In genomic region chr19:45468159-45468651, GRCh38 we compare ENCODE assay signal across 8 cellular contexts. TPM values are rescaled to one million over a fixed set of nuclear protein-coding genes. Genes with fewer than 3 reads are reported as not detected.
DNase-seq lines count a peak whose midpoint lies in the region; ATAC-seq and TF ChIP-seq lines count a peak whose summit lies in the region.

No MANE protein-coding gene starts in this region.

- DNase-seq in AG10803 (ENCODE audit: low read depth) = peak; percentile 24
- DNase-seq in activated CD4-positive, alpha-beta memory T cell treated with anti-CD3 and anti-CD28 coated beads for 36 hours = peak; percentile 62
- no peak for DNase-seq in esophagus muscularis mucosa (ENCODE audit: extremely low spot score)
- no peak for DNase-seq in trophoblast cell
- no peak for DNase-seq in kidney tubule cell (ENCODE audit: low spot score)
- no peak for DNase-seq in hippocampal formation (lab: John Stamatoyannopoulos, UW)

- H3K4me3 ChIP-seq in AG10803 (ENCODE audit: low read length) (peak overlapping the region; percentile 99), esophagus muscularis mucosa (peak overlapping the region; percentile 62 to 75 (median 70)), trophoblast cell (ENCODE audit: low read depth, low read length) (peak overlapping the region; percentile 75)

- H3K14ac ChIP-seq in trophoblast cell (ENCODE audit: low read length) = no peak overlapping the region

- peak overlapping the region; percentile 87 for H3K4me3 Mint-ChIP-seq in activated CD4-positive, alpha-beta memory T cell treated with anti-CD3 and anti-CD28 coated beads for 36 hours

- H3K27me3 ChIP-seq in esophagus muscularis mucosa (peaks cover 0 to 5% (median 0%) of the 10 kb centered on the region in 4 donors), trophoblast cell (ENCODE audit: insufficient read depth, low read length) (no peaks in the 10 kb centered on the region)

- peaks cover 33% of the 10 kb centered on the region for H3K4me1 Mint-ChIP-seq in activated CD4-positive, alpha-beta memory T cell treated with anti-CD3 and anti-CD28 coated beads for 36 hours (ENCODE audit: low read depth)

- peak; percentile 13; the same call in 1 of the 2 replicates for TF ChIP-seq CTCF in AG10803 (conservative IDR thresholded peaks at IDR 0.05; ENCODE audit: low read length)
- peak in 1 of 3 experiments; percentile 10 for TF ChIP-seq CTCF in esophagus muscularis mucosa (IDR thresholded peaks at IDR 0.05)

- H4K91ac ChIP-seq in trophoblast cell (ENCODE audit: low read depth, low read length) = no peak overlapping the region

- H3K36me3 ChIP-seq in esophagus muscularis mucosa = no peaks in the 10 kb centered on the region
- H3K36me3 ChIP-seq in trophoblast cell (ENCODE audit: control insufficient read depth in 1 of 2, insufficient read depth in 2 of 2, low read length in 2 of 2) = peaks cover 14 to 18% of the 10 kb centered on the region in 2 experiments

- ATAC-seq in HG02970 (IDR thresholded peaks at IDR 0.05; ENCODE audit: low FRiP score, unreplicated experiment) (peak; percentile 18), HG03469 (IDR thresholded peaks at IDR 0.05; ENCODE audit: unreplicated experiment) (no peak)

- H3K9me3 ChIP-seq in esophagus muscularis mucosa (no peaks in the 10 kb centered on the region), trophoblast cell (ENCODE audit: insufficient read depth, low read depth, low read length) (peaks cover 4% of the 10 kb centered on the region)

- no peak overlapping the region for H3K23ac ChIP-seq in trophoblast cell (ENCODE audit: low read length)

- intact Hi-C loops in activated CD4-positive, alpha-beta memory T cell treated with anti-CD3 and anti-CD28 coated beads for 36 hours (cut with micrococcal nuclease) = no loop called here
- intact Hi-C loops in esophagus muscularis mucosa (cut with DNase I) = no loop called here

- H3K27me3 Mint-ChIP-seq in activated CD4-positive, alpha-beta memory T cell treated with anti-CD3 and anti-CD28 coated beads for 36 hours = peaks cover 1% of the 10 kb centered on the region

- no peak overlapping the region for H2AK5ac ChIP-seq in trophoblast cell (ENCODE audit: low read length)

- peak overlapping the region; percentile 84 for H3K27ac Mint-ChIP-seq in activated CD4-positive, alpha-beta memory T cell treated with anti-CD3 and anti-CD28 coated beads for 36 hours

- WGBS in esophagus muscularis mucosa = under 1% methylated on average over 13 of the region's 31 CpGs
- no CpG with 5 or more reads among the region's 31 CpGs for WGBS in trophoblast cell (ENCODE audit: extremely low coverage, insufficient coverage, insufficient read length)

- TF ChIP-seq POLR2A in esophagus muscularis mucosa (IDR thresholded peaks at IDR 0.05; ENCODE audit: low read depth) = no peak

- H3K4ac ChIP-seq in trophoblast cell (ENCODE audit: low read depth, low read length) = no peak overlapping the region

- H4K8ac ChIP-seq in trophoblast cell (ENCODE audit: low read depth, low read length) = no peak overlapping the region

- H3K18ac ChIP-seq in trophoblast cell (ENCODE audit: low read length) = peak overlapping the region; percentile 30

- peak overlapping the region; percentile 35 for H3K9ac ChIP-seq in trophoblast cell (ENCODE audit: low read length)

- H2BK12ac ChIP-seq in trophoblast cell (ENCODE audit: low read length) = no peak overlapping the region

- CTCF ChIA-PET in activated CD4-positive, alpha-beta memory T cell treated with anti-CD3 and anti-CD28 coated beads for 36 hours (lab: Charles Lee) = interaction anchor here (0.5 to 5.0 kb wide), 11 partner anchors 10 to 248 kb away, joined by 3 to 89 read pairs (median 3); no protein-coding TSS in a partner anchor

- no peak overlapping the region for H2BK5ac ChIP-seq in trophoblast cell (ENCODE audit: low read depth, low read length, poor library complexity)

- no peak overlapping the region for H4K12ac ChIP-seq in trophoblast cell (ENCODE audit: low read depth, low read length)

- TF ChIP-seq EP300 in esophagus muscularis mucosa (IDR thresholded peaks at IDR 0.05) = no peak

- H3K4me1 ChIP-seq in esophagus muscularis mucosa (peaks cover 34 to 37% (median 35%) of the 10 kb centered on the region in 4 donors), trophoblast cell (ENCODE audit: control insufficient read depth in 1 of 2, insufficient read depth in 2 of 2, low read length in 2 of 2) (peaks cover 11 to 14% of the 10 kb centered on the region in 2 experiments)

- POLR2A ChIA-PET in activated CD4-positive, alpha-beta memory T cell treated with anti-CD3 and anti-CD28 coated beads for 36 hours (lab: Charles Lee) = interaction anchor here (1.0 to 4.0 kb wide), 11 partner anchors 10 to 174 kb away, joined by 3 to 44 read pairs (median 7); partner anchors contain the start of genes ERCC1, OPA3, PPP1R13L and VASP

- H3K27ac ChIP-seq in esophagus muscularis mucosa (replicated peaks in 1 of 4) (peak overlapping the region; percentile 90 to 97 (median 94)), trophoblast cell (ENCODE audit: low read depth, low read length) (no peak overlapping the region)

- H2AFZ ChIP-seq in trophoblast cell (ENCODE audit: insufficient read depth, low read length, poor library complexity) = peak overlapping the region; percentile 33

- peaks cover 2% of the 10 kb centered on the region for H3K79me2 ChIP-seq in trophoblast cell (ENCODE audit: control insufficient read depth, insufficient read depth, low read length, poor library complexity)

- H3K36me3 Mint-ChIP-seq in activated CD4-positive, alpha-beta memory T cell treated with anti-CD3 and anti-CD28 coated beads for 36 hours = peaks cover 8% of the 10 kb centered on the region

- no peak overlapping the region for H2BK120ac ChIP-seq in trophoblast cell (ENCODE audit: insufficient read depth, low read length, poor library complexity)

- H3K4me2 ChIP-seq in trophoblast cell (ENCODE audit: low read length) = peak overlapping the region; percentile 98

- no peaks in the 10 kb centered on the region for H3K9me3 Mint-ChIP-seq in activated CD4-positive, alpha-beta memory T cell treated with anti-CD3 and anti-CD28 coated beads for 36 hours

- peaks cover 9% of the 10 kb centered on the region for H3K79me1 ChIP-seq in trophoblast cell (ENCODE audit: low read length)

RNA-seq across cellular contexts. Expression of gene FOSB, which starts 0.4 kb away (rescaled TPM):
- total RNA-seq in activated CD4-positive, alpha-beta memory T cell treated with anti-CD3 and anti-CD28 coated beads for 36 hours = 1 to 10 TPM; 3.7 to 5.9 TPM
- total RNA-seq in esophagus muscularis mucosa = 10 to 100 TPM in 2 of 4 donors, 1 to 10 TPM in 2; 2.2 to 25.2 (median 6.9) TPM
- 37.2 and 40.1 TPM in 2 replicates for polyA plus RNA-seq in trophoblast cell (2013)

RNA-seq across cellular contexts. Expression of gene RTN2, which starts 28.6 kb away (rescaled TPM):
- total RNA-seq in activated CD4-positive, alpha-beta memory T cell treated with anti-CD3 and anti-CD28 coated beads for 36 hours = 1 to 10 TPM; 1.5 to 2.2 TPM
- total RNA-seq in esophagus muscularis mucosa = 10 to 100 TPM in 3 of 4 donors, 1 to 10 TPM in 1; 7.0 to 23.6 (median 17.2) TPM
- polyA plus RNA-seq in trophoblast cell (2013) = 68.7 and 72.2 TPM in 2 replicates

RNA-seq across cellular contexts. Expression of gene PPM1N, which starts 30.0 kb away (rescaled TPM):
- 1 to 10 TPM; 3.5 to 3.6 TPM for total RNA-seq in activated CD4-positive, alpha-beta memory T cell treated with anti-CD3 and anti-CD28 coated beads for 36 hours
- total RNA-seq in esophagus muscularis mucosa = 1 to 10 TPM; 1.6 to 3.8 (median 3.0) TPM
- polyA plus RNA-seq in trophoblast cell (2013) = 32.0 and 34.1 TPM in 2 replicates

RNA-seq across cellular contexts. Expression of gene VASP, which starts 39.1 kb away (rescaled TPM):
- total RNA-seq in activated CD4-positive, alpha-beta memory T cell treated with anti-CD3 and anti-CD28 coated beads for 36 hours = 100 to 1,000 TPM; 167 to 174 TPM
- 100 to 1,000 TPM; 172 to 321 (median 210) TPM for total RNA-seq in esophagus muscularis mucosa
- 229 and 249 TPM in 2 replicates for polyA plus RNA-seq in trophoblast cell (2013)

RNA-seq across cellular contexts. Expression of gene ERCC1, which starts 44.5 kb away (rescaled TPM):
- 10 to 100 TPM; 59.4 to 59.7 TPM for total RNA-seq in activated CD4-positive, alpha-beta memory T cell treated with anti-CD3 and anti-CD28 coated beads for 36 hours
- 100 to 1,000 TPM in 1 of 4 donors, 10 to 100 TPM in 3; 62.8 to 102 (median 69.3) TPM for total RNA-seq in esophagus muscularis mucosa
- 56.9 and 58.5 TPM in 2 replicates for polyA plus RNA-seq in trophoblast cell (2013)

Comparison
In these comparisons a context has a peak if more than half of its experiments do, and no peak if none do; other contexts are left out.
1. DNase-seq: peak in AG10803 (single experiment) and activated CD4-positive, alpha-beta memory T cell treated with anti-CD3 and anti-CD28 coated beads for 36 hours (single experiment); none in esophagus muscularis mucosa (single experiment), trophoblast cell (0 of 2), kidney tubule cell (single experiment) and hippocampal formation (0 of 2).
2. Peak in every context shown above with its lines, with median percentiles within 50 percentile points of each other: H3K4me3 ChIP-seq.